Comparison of ENCODE assay signal across 1 cellular context in the genomic region with DNA sequence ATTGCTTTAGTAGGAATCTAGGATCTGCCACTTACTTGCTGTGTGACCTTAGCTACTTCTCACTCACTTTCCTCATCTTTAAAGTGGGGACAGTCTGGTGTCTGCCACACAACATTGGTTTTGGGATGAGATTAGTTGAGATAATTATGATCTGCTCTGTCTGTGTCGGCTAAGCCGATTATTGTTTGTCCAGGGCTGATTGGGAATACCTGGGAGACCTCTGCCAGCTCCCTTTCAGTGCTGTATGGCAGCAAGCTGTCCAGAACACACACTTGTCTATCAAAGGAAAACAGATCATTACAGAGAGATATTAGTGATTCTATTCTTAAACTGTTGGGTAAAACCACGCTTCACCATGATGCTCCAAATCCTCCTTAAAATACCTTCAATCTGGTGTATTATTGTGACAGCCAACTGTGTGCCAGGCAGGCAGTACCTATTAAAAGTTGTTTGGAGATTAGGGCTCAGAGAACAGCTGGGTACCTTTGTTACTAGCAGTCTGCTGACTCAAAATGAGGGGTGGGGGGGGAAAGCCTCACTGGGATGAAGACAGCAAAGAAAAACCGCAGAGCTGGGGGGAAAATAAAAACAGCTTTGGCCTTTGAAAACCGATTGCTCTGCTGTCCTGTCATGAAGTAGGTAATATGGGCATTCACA.
TF ChIP-seq lines count a peak whose summit lies in the region.

No MANE protein-coding gene starts in this region.

TF ChIP-seq in WTC11, 78 proteins besides CTCF, POLR2A, EP300 and RAD21 (continued from another document):
- TF ChIP-seq, protein P1, sequence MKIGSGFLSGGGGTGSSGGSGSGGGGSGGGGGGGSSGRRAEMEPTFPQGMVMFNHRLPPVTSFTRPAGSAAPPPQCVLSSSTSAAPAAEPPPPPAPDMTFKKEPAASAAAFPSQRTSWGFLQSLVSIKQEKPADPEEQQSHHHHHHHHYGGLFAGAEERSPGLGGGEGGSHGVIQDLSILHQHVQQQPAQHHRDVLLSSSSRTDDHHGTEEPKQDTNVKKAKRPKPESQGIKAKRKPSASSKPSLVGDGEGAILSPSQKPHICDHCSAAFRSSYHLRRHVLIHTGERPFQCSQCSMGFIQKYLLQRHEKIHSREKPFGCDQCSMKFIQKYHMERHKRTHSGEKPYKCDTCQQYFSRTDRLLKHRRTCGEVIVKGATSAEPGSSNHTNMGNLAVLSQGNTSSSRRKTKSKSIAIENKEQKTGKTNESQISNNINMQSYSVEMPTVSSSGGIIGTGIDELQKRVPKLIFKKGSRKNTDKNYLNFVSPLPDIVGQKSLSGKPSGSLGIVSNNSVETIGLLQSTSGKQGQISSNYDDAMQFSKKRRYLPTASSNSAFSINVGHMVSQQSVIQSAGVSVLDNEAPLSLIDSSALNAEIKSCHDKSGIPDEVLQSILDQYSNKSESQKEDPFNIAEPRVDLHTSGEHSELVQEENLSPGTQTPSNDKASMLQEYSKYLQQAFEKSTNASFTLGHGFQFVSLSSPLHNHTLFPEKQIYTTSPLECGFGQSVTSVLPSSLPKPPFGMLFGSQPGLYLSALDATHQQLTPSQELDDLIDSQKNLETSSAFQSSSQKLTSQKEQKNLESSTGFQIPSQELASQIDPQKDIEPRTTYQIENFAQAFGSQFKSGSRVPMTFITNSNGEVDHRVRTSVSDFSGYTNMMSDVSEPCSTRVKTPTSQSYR (CRISPR knock-in tag; IDR thresholded peaks at IDR 0.05) = no peak
- TF ChIP-seq, protein P2, sequence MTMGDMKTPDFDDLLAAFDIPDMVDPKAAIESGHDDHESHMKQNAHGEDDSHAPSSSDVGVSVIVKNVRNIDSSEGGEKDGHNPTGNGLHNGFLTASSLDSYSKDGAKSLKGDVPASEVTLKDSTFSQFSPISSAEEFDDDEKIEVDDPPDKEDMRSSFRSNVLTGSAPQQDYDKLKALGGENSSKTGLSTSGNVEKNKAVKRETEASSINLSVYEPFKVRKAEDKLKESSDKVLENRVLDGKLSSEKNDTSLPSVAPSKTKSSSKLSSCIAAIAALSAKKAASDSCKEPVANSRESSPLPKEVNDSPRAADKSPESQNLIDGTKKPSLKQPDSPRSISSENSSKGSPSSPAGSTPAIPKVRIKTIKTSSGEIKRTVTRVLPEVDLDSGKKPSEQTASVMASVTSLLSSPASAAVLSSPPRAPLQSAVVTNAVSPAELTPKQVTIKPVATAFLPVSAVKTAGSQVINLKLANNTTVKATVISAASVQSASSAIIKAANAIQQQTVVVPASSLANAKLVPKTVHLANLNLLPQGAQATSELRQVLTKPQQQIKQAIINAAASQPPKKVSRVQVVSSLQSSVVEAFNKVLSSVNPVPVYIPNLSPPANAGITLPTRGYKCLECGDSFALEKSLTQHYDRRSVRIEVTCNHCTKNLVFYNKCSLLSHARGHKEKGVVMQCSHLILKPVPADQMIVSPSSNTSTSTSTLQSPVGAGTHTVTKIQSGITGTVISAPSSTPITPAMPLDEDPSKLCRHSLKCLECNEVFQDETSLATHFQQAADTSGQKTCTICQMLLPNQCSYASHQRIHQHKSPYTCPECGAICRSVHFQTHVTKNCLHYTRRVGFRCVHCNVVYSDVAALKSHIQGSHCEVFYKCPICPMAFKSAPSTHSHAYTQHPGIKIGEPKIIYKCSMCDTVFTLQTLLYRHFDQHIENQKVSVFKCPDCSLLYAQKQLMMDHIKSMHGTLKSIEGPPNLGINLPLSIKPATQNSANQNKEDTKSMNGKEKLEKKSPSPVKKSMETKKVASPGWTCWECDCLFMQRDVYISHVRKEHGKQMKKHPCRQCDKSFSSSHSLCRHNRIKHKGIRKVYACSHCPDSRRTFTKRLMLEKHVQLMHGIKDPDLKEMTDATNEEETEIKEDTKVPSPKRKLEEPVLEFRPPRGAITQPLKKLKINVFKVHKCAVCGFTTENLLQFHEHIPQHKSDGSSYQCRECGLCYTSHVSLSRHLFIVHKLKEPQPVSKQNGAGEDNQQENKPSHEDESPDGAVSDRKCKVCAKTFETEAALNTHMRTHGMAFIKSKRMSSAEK (CRISPR knock-in tag; IDR thresholded peaks at IDR 0.05; ENCODE audit: borderline replicate concordance) = no peak
- TF ChIP-seq, protein P3, sequence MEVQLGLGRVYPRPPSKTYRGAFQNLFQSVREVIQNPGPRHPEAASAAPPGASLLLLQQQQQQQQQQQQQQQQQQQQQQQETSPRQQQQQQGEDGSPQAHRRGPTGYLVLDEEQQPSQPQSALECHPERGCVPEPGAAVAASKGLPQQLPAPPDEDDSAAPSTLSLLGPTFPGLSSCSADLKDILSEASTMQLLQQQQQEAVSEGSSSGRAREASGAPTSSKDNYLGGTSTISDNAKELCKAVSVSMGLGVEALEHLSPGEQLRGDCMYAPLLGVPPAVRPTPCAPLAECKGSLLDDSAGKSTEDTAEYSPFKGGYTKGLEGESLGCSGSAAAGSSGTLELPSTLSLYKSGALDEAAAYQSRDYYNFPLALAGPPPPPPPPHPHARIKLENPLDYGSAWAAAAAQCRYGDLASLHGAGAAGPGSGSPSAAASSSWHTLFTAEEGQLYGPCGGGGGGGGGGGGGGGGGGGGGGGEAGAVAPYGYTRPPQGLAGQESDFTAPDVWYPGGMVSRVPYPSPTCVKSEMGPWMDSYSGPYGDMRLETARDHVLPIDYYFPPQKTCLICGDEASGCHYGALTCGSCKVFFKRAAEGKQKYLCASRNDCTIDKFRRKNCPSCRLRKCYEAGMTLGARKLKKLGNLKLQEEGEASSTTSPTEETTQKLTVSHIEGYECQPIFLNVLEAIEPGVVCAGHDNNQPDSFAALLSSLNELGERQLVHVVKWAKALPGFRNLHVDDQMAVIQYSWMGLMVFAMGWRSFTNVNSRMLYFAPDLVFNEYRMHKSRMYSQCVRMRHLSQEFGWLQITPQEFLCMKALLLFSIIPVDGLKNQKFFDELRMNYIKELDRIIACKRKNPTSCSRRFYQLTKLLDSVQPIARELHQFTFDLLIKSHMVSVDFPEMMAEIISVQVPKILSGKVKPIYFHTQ (CRISPR knock-in tag; IDR thresholded peaks at IDR 0.05) = no peak
- TF ChIP-seq, protein P4, sequence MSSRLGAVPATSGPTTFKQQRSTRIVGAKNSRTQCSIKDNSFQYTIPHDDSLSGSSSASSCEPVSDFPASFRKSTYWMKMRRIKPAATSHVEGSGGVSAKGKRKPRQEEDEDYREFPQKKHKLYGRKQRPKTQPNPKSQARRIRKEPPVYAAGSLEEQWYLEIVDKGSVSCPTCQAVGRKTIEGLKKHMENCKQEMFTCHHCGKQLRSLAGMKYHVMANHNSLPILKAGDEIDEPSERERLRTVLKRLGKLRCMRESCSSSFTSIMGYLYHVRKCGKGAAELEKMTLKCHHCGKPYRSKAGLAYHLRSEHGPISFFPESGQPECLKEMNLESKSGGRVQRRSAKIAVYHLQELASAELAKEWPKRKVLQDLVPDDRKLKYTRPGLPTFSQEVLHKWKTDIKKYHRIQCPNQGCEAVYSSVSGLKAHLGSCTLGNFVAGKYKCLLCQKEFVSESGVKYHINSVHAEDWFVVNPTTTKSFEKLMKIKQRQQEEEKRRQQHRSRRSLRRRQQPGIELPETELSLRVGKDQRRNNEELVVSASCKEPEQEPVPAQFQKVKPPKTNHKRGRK (CRISPR knock-in tag; IDR thresholded peaks at IDR 0.05; ENCODE audit: borderline replicate concordance) = no peak
